Comparison of ENCODE assay signal across 9 cellular contexts in genomic region chr1:155011437-155011907, GRCh38. TPM values are rescaled to one million over a fixed set of nuclear protein-coding genes. Genes with fewer than 3 reads are reported as not detected.
DNase-seq lines count a peak whose midpoint lies in the region; ATAC-seq and TF ChIP-seq lines count a peak whose summit lies in the region.
"Had no signal": no experiment of that assay in that cellular context is flagged by ENCODE, and none has a peak within 500 bp of the region (broad histone marks: within the 10 kb centered on the region; RNA-seq: fewer than 3 reads in every experiment).

No MANE protein-coding gene starts in this region.

- CTCF ChIA-PET in HEK293 (lab: Yijun Ruan, JAX): interaction anchor here (1.0 kb wide), 1 partner anchor 9 kb away, joined by 3 read pairs; the partner anchor contains the start of gene ZBTB7B

- POLR2A ChIA-PET in HEK293 (lab: Yijun Ruan, JAX): interaction anchor here (1.1 to 1.6 kb wide), 5 partner anchors 8 to 156 kb away, joined by 3 to 8 read pairs (median 5); no protein-coding TSS in a partner anchor

- peaks cover 73% of the 10 kb centered on the region for H3K4me1 Mint-ChIP-seq in stimulated activated memory B cell treated with anti-CD40 and anti-IgM and Interleukin-4, amounts not matched to agents 10 μg/mL and 1 μg/mL and 100 μg/mL, for 72 hours

- intact Hi-C loops in right cardiac atrium (cut with DNase I): loop anchor here in 1 of 4 donors (10.0 kb wide), 1 partner anchor 47 kb away; the partner anchor contains the start of gene PYGO2

- WGBS in right cardiac atrium: 91% methylated on average over 6 of the region's 6 CpGs

- H3K4me3 ChIP-seq in HEK293 (ENCODE audit: low read depth, low read length): no peak overlapping the region
- no peak overlapping the region for H3K4me3 ChIP-seq in right cardiac atrium (ENCODE audit: low read length)

- H3K27ac ChIP-seq in HEK293 (ENCODE audit: extremely low read depth, low read depth, low read length) (no peak overlapping the region), right cardiac atrium (ENCODE audit: low read length) (peak overlapping the region; percentile 21)

- no peak overlapping the region for H3K4me3 Mint-ChIP-seq in stimulated activated memory B cell treated with anti-CD40 and anti-IgM and Interleukin-4, amounts not matched to agents 10 μg/mL and 1 μg/mL and 100 μg/mL, for 72 hours

- TF ChIP-seq CTCF in HEK293 (tag by site-specific recombination; IDR thresholded peaks at IDR 0.05): no peak

- DNase-seq in activated naive CD4-positive, alpha-beta T cell treated with anti-CD3 and anti-CD28 coated beads, Interleukin-2, amount 50 U/mL, for 16 hours: peak; percentile 8
- DNase-seq in right cardiac atrium (no peak), EL (no peak)

- H3K9me3 Mint-ChIP-seq in stimulated activated memory B cell treated with anti-CD40 and anti-IgM and Interleukin-4, amounts not matched to agents 10 μg/mL and 1 μg/mL and 100 μg/mL, for 72 hours: no peaks in the 10 kb centered on the region

- H3K27me3 Mint-ChIP-seq in stimulated activated memory B cell treated with anti-CD40 and anti-IgM and Interleukin-4, amounts not matched to agents 10 μg/mL and 1 μg/mL and 100 μg/mL, for 72 hours: no peaks in the 10 kb centered on the region

- peak overlapping the region; percentile 29 for H3K27ac Mint-ChIP-seq in stimulated activated memory B cell treated with anti-CD40 and anti-IgM and Interleukin-4, amounts not matched to agents 10 μg/mL and 1 μg/mL and 100 μg/mL, for 72 hours

- peaks cover 17% of the 10 kb centered on the region for H3K36me3 Mint-ChIP-seq in stimulated activated memory B cell treated with anti-CD40 and anti-IgM and Interleukin-4, amounts not matched to agents 10 μg/mL and 1 μg/mL and 100 μg/mL, for 72 hours

- peaks cover 0 to 34% of the 10 kb centered on the region in 2 experiments; a peak in 1 of 3 replicates for H3K36me3 ChIP-seq in HEK293 (ENCODE audit: control insufficient read depth in 2 of 2, insufficient read depth in 1 of 2, low read length in 2 of 2)

- ATAC-seq in right cardiac atrium: no peak
- no peak for ATAC-seq in stimulated activated memory B cell treated with anti-CD40 and anti-IgM and Interleukin-4, amounts not matched to agents 10 μg/mL and 1 μg/mL and 100 μg/mL, for 72 hours
- no peak for ATAC-seq in HG03159 (IDR thresholded peaks at IDR 0.05; ENCODE audit: unreplicated experiment)
- ATAC-seq in HG02973 (IDR thresholded peaks at IDR 0.05; ENCODE audit: unreplicated experiment): no peak

- H3K9me3 ChIP-seq in HEK293 (ENCODE audit: control insufficient read depth, insufficient read depth, low read depth, low read length) (no peaks in the 10 kb centered on the region), right cardiac atrium (ENCODE audit: control insufficient read depth, low read length) (no peaks in the 10 kb centered on the region)

- no peaks in the 10 kb centered on the region for H3K27me3 ChIP-seq in right cardiac atrium (ENCODE audit: control insufficient read depth, insufficient read depth)

- H3K4me1 ChIP-seq in HEK293 (ENCODE audit: control insufficient read depth, insufficient read depth, low read length) (peaks cover 10% of the 10 kb centered on the region), right cardiac atrium (ENCODE audit: control insufficient read depth, insufficient read depth, low read length) (peaks cover 12% of the 10 kb centered on the region)

TF ChIP-seq in HEK293, 187 proteins besides CTCF, POLR2A, EP300 and RAD21:
- TF ChIP-seq ZNF16 (tag by site-specific recombination; IDR thresholded peaks at IDR 0.05; ENCODE audit: low read depth) (no peak), HIC1 (tag by site-specific recombination; IDR thresholded peaks at IDR 0.05) (peak; percentile 93), ZNF214 (tag by site-specific recombination; IDR thresholded peaks at IDR 0.05; ENCODE audit: borderline replicate concordance) (no peak)

RNA-seq across cellular contexts. Expression of gene ZBTB7B, which starts 8.9 kb away (rescaled TPM):
- total RNA-seq in right cardiac atrium: 10 to 100 TPM; 40.3 to 66.6 (median 52.7) TPM
- 41.7 TPM for polyA plus RNA-seq in right cardiac atrium

RNA-seq across cellular contexts. Expression of gene LENEP, which starts 18.1 kb away (rescaled TPM):
- not detected for total RNA-seq in right cardiac atrium
- not detected for polyA plus RNA-seq in right cardiac atrium
- total RNA-seq: H4 had no signal

RNA-seq across cellular contexts. Expression of gene DCST2, which starts 22.1 kb away (rescaled TPM):
- total RNA-seq in right cardiac atrium: under 1 TPM in 3 of 4 donors, not detected in 1; 0.25 to 0.33 (median 0.32) TPM
- polyA plus RNA-seq in right cardiac atrium: 0.23 TPM
- total RNA-seq: H4 had no signal

RNA-seq across cellular contexts. Expression of gene DCST1, which starts 22.2 kb away (rescaled TPM):
- not detected for total RNA-seq in right cardiac atrium
- not detected for polyA plus RNA-seq in right cardiac atrium
- total RNA-seq: H4; T-helper 2 cell treated with Interferon-gamma antibody and Interleukin-4, amounts not matched to agents 100 ng/mL and 5 ng/mL, for 36 hours had no signal

RNA-seq across cellular contexts. Expression of gene FLAD1, which starts 28.3 kb away (rescaled TPM):
- 10 to 100 TPM; 22.8 to 32.7 (median 25.2) TPM for total RNA-seq in right cardiac atrium
- 25.3 TPM for polyA plus RNA-seq in right cardiac atrium
